In the genomic region with DNA sequence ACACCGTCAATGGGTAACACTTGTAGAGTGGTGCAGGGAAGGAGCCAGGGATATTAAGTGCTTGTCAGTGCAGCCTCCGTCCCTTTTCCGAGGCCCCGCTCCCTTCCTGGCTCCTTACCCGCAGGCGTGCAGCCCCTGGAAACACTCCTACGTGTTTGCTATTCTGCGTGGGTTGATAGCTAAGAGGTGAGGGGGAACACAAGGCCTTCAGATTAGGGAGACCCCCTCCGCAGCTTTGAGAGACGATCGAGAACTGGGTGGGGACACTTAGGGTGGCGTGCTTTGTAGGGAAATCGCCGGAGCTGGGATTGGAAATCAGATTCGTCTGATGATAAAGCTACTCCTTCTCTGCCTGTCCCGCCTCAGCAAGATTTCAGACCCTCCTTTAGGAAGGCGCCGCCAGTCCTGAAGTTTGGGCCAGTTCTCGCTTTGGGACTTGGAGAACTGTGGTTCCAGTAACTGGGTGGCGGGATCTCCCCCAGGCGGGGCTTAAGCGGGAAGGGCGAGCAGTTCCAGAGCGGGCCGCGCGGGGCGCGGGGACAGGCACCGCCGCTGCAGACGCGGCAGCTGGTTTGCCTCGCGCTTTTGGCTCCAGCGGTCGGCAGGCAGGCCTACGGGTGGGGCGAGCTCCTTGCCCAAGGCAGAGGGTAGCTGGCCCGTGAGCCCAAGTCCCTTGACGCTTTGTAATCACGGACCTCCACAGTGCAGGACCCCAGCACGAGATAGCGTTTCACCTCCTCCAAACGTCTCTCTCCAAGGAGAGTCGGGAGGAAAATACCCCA, we compare ENCODE assay signal across 1 cellular context.
TF ChIP-seq lines count a peak whose summit lies in the region.

No MANE protein-coding gene starts in this region.

TF ChIP-seq in HepG2, 621 proteins besides CTCF, POLR2A, EP300 and RAD21 (continued from another document and continues in another):
- TF ChIP-seq, protein P1, sequence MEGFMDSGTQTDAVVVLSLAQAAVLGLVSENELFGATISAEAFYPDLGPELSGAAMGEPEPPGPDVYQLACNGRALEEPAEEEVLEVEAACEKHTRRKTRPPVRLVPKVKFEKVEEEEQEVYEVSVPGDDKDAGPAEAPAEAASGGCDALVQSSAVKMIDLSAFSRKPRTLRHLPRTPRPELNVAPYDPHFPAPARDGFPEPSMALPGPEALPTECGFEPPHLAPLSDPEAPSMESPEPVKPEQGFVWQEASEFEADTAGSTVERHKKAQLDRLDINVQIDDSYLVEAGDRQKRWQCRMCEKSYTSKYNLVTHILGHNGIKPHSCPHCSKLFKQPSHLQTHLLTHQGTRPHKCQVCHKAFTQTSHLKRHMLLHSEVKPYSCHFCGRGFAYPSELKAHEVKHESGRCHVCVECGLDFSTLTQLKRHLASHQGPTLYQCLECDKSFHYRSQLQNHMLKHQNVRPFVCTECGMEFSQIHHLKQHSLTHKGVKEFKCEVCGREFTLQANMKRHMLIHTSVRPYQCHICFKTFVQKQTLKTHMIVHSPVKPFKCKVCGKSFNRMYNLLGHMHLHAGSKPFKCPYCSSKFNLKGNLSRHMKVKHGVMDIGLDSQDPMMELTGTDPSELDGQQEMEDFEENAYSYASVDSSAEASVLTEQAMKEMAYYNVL (CRISPR knock-in tag; IDR thresholded peaks at IDR 0.05; ENCODE audit: borderline replicate concordance): no peak
- TF ChIP-seq DNMT1 (CRISPR knock-in tag; IDR thresholded peaks at IDR 0.05): no peak
- TF ChIP-seq ZNF660 (CRISPR knock-in tag; IDR thresholded peaks at IDR 0.05; ENCODE audit: borderline replicate concordance, low read depth): no peak
- TF ChIP-seq FOSL2 (CRISPR knock-in tag; IDR thresholded peaks at IDR 0.05): no peak
- TF ChIP-seq, protein P2, sequence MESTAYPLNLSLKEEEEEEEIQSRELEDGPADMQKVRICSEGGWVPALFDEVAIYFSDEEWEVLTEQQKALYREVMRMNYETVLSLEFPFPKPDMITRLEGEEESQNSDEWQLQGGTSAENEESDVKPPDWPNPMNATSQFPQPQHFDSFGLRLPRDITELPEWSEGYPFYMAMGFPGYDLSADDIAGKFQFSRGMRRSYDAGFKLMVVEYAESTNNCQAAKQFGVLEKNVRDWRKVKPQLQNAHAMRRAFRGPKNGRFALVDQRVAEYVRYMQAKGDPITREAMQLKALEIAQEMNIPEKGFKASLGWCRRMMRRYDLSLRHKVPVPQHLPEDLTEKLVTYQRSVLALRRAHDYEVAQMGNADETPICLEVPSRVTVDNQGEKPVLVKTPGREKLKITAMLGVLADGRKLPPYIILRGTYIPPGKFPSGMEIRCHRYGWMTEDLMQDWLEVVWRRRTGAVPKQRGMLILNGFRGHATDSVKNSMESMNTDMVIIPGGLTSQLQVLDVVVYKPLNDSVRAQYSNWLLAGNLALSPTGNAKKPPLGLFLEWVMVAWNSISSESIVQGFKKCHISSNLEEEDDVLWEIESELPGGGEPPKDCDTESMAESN (CRISPR knock-in tag; conservative IDR thresholded peaks at IDR 0.05): no peak
- 0 out of 2 replicates have a peak, but pooled peaks have one; percentile 8 for TF ChIP-seq ZMYM3 (CRISPR knock-in tag; IDR thresholded peaks at IDR 0.05)
- no peak for TF ChIP-seq NFE2L1 (CRISPR knock-in tag; IDR thresholded peaks at IDR 0.05; ENCODE audit: borderline replicate concordance)
- TF ChIP-seq ZNF3 (CRISPR knock-in tag; IDR thresholded peaks at IDR 0.05): no peak
- TF ChIP-seq SCMH1 (CRISPR knock-in tag; IDR thresholded peaks at IDR 0.05; ENCODE audit: borderline replicate concordance): no peak
- no peak for TF ChIP-seq ZSCAN12 (CRISPR knock-in tag; IDR thresholded peaks at IDR 0.05)
- TF ChIP-seq, protein P3, sequence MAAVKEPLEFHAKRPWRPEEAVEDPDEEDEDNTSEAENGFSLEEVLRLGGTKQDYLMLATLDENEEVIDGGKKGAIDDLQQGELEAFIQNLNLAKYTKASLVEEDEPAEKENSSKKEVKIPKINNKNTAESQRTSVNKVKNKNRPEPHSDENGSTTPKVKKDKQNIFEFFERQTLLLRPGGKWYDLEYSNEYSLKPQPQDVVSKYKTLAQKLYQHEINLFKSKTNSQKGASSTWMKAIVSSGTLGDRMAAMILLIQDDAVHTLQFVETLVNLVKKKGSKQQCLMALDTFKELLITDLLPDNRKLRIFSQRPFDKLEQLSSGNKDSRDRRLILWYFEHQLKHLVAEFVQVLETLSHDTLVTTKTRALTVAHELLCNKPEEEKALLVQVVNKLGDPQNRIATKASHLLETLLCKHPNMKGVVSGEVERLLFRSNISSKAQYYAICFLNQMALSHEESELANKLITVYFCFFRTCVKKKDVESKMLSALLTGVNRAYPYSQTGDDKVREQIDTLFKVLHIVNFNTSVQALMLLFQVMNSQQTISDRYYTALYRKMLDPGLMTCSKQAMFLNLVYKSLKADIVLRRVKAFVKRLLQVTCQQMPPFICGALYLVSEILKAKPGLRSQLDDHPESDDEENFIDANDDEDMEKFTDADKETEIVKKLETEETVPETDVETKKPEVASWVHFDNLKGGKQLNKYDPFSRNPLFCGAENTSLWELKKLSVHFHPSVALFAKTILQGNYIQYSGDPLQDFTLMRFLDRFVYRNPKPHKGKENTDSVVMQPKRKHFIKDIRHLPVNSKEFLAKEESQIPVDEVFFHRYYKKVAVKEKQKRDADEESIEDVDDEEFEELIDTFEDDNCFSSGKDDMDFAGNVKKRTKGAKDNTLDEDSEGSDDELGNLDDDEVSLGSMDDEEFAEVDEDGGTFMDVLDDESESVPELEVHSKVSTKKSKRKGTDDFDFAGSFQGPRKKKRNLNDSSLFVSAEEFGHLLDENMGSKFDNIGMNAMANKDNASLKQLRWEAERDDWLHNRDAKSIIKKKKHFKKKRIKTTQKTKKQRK (IDR thresholded peaks at IDR 0.05; ENCODE audit: low read length): no peak
- TF ChIP-seq, protein P4, sequence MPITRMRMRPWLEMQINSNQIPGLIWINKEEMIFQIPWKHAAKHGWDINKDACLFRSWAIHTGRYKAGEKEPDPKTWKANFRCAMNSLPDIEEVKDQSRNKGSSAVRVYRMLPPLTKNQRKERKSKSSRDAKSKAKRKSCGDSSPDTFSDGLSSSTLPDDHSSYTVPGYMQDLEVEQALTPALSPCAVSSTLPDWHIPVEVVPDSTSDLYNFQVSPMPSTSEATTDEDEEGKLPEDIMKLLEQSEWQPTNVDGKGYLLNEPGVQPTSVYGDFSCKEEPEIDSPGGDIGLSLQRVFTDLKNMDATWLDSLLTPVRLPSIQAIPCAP (CRISPR knock-in tag; IDR thresholded peaks at IDR 0.05; ENCODE audit: low read depth): no peak
- no peak for TF ChIP-seq TRIM24 (CRISPR knock-in tag; IDR thresholded peaks at IDR 0.05)
- no peak; the same call in none of the 2 replicates for TF ChIP-seq ZNF20 (CRISPR knock-in tag; IDR thresholded peaks at IDR 0.05)
- TF ChIP-seq, protein P5, sequence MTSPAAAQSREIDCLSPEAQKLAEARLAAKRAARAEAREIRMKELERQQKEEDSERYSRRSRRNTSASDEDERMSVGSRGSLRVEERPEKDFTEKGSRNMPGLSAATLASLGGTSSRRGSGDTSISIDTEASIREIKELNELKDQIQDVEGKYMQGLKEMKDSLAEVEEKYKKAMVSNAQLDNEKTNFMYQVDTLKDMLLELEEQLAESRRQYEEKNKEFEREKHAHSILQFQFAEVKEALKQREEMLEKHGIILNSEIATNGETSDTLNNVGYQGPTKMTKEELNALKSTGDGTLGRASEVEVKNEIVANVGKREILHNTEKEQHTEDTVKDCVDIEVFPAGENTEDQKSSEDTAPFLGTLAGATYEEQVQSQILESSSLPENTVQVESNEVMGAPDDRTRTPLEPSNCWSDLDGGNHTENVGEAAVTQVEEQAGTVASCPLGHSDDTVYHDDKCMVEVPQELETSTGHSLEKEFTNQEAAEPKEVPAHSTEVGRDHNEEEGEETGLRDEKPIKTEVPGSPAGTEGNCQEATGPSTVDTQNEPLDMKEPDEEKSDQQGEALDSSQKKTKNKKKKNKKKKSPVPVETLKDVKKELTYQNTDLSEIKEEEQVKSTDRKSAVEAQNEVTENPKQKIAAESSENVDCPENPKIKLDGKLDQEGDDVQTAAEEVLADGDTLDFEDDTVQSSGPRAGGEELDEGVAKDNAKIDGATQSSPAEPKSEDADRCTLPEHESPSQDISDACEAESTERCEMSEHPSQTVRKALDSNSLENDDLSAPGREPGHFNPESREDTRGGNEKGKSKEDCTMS (CRISPR knock-in tag; conservative IDR thresholded peaks at IDR 0.05): no peak
- no peak for TF ChIP-seq KDM4B (CRISPR knock-in tag; IDR thresholded peaks at IDR 0.05)
- TF ChIP-seq, protein P6, sequence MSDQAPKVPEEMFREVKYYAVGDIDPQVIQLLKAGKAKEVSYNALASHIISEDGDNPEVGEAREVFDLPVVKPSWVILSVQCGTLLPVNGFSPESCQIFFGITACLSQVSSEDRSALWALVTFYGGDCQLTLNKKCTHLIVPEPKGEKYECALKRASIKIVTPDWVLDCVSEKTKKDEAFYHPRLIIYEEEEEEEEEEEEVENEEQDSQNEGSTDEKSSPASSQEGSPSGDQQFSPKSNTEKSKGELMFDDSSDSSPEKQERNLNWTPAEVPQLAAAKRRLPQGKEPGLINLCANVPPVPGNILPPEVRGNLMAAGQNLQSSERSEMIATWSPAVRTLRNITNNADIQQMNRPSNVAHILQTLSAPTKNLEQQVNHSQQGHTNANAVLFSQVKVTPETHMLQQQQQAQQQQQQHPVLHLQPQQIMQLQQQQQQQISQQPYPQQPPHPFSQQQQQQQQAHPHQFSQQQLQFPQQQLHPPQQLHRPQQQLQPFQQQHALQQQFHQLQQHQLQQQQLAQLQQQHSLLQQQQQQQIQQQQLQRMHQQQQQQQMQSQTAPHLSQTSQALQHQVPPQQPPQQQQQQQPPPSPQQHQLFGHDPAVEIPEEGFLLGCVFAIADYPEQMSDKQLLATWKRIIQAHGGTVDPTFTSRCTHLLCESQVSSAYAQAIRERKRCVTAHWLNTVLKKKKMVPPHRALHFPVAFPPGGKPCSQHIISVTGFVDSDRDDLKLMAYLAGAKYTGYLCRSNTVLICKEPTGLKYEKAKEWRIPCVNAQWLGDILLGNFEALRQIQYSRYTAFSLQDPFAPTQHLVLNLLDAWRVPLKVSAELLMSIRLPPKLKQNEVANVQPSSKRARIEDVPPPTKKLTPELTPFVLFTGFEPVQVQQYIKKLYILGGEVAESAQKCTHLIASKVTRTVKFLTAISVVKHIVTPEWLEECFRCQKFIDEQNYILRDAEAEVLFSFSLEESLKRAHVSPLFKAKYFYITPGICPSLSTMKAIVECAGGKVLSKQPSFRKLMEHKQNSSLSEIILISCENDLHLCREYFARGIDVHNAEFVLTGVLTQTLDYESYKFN (CRISPR knock-in tag; conservative IDR thresholded peaks at IDR 0.05): no peak
- TF ChIP-seq ZSCAN20 (CRISPR knock-in tag; IDR thresholded peaks at IDR 0.05; ENCODE audit: borderline replicate concordance): no peak
- no peak for TF ChIP-seq ATAD3A (CRISPR knock-in tag; IDR thresholded peaks at IDR 0.05)
- no peak for TF ChIP-seq ZBTB20 (CRISPR knock-in tag; IDR thresholded peaks at IDR 0.05; ENCODE audit: borderline replicate concordance, low read depth)
- no peak for TF ChIP-seq EZH2 (conservative IDR thresholded peaks at IDR 0.05; ENCODE audit: low read depth, low read length)
- no peak for TF ChIP-seq U2AF1 (optimal IDR thresholded peaks at IDR 0.05; ENCODE audit: low read depth, low read length)
- TF ChIP-seq ZNF546 (CRISPR knock-in tag; conservative IDR thresholded peaks at IDR 0.05): no peak
- no peak for TF ChIP-seq HNRNPUL1 (IDR thresholded peaks at IDR 0.05; ENCODE audit: low read depth, low read length)
- no peak for TF ChIP-seq SMC3 (IDR thresholded peaks at IDR 0.05; ENCODE audit: low read length)
- 0 out of 2 replicates have a peak, but pooled peaks have one; percentile 45 for TF ChIP-seq ARHGAP35 (CRISPR knock-in tag; IDR thresholded peaks at IDR 0.05; ENCODE audit: borderline replicate concordance)
- TF ChIP-seq, protein P7, sequence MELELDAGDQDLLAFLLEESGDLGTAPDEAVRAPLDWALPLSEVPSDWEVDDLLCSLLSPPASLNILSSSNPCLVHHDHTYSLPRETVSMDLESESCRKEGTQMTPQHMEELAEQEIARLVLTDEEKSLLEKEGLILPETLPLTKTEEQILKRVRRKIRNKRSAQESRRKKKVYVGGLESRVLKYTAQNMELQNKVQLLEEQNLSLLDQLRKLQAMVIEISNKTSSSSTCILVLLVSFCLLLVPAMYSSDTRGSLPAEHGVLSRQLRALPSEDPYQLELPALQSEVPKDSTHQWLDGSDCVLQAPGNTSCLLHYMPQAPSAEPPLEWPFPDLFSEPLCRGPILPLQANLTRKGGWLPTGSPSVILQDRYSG (CRISPR knock-in tag; IDR thresholded peaks at IDR 0.05): no peak
- 0 out of 2 replicates have a peak, but pooled peaks have one; percentile 47 for TF ChIP-seq BORCS8-MEF2B (CRISPR knock-in tag; IDR thresholded peaks at IDR 0.05)
- TF ChIP-seq ADNP (CRISPR knock-in tag; IDR thresholded peaks at IDR 0.05): no peak
- TF ChIP-seq ZNF761 (CRISPR knock-in tag; conservative IDR thresholded peaks at IDR 0.05): no peak
- TF ChIP-seq ZNF468 (CRISPR knock-in tag; IDR thresholded peaks at IDR 0.05): no peak
- TF ChIP-seq, protein P8, sequence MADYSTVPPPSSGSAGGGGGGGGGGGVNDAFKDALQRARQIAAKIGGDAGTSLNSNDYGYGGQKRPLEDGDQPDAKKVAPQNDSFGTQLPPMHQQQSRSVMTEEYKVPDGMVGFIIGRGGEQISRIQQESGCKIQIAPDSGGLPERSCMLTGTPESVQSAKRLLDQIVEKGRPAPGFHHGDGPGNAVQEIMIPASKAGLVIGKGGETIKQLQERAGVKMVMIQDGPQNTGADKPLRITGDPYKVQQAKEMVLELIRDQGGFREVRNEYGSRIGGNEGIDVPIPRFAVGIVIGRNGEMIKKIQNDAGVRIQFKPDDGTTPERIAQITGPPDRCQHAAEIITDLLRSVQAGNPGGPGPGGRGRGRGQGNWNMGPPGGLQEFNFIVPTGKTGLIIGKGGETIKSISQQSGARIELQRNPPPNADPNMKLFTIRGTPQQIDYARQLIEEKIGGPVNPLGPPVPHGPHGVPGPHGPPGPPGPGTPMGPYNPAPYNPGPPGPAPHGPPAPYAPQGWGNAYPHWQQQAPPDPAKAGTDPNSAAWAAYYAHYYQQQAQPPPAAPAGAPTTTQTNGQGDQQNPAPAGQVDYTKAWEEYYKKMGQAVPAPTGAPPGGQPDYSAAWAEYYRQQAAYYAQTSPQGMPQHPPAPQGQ (CRISPR knock-in tag; IDR thresholded peaks at IDR 0.05; ENCODE audit: borderline replicate concordance): no peak
- no peak for TF ChIP-seq ZNF674 (CRISPR knock-in tag; IDR thresholded peaks at IDR 0.05; ENCODE audit: low read depth)
- TF ChIP-seq ARID2 (CRISPR knock-in tag; IDR thresholded peaks at IDR 0.05; ENCODE audit: borderline replicate concordance): no peak
